In genomic region chr11:128552783-128553661, GRCh38 we compare ENCODE assay signal across 8 cellular contexts. TPM values are rescaled to one million over a fixed set of nuclear protein-coding genes. Genes with fewer than 3 reads are reported as not detected.
DNase-seq lines count a peak whose midpoint lies in the region; ATAC-seq, FAIRE-seq and TF ChIP-seq lines count a peak whose summit lies in the region.

No MANE protein-coding gene starts in this region.

- H3K36me3 Mint-ChIP-seq in IgD-negative memory B cell = peaks cover 1% of the 10 kb centered on the region

- H3K4ac ChIP-seq in mesenchymal stem cell (ENCODE audit: low read depth in 1 of 2, low read length in 2 of 2) = no peak overlapping the region

- H4K91ac ChIP-seq in mesenchymal stem cell (ENCODE audit: low read length) = no peak overlapping the region

- in situ Hi-C loops in GM13976 (cut with MboI; ENCODE audit: low sequenced_read_pairs, unreplicated experiment) = no loop called here
- in situ Hi-C loops in K562 (cut with MboI) = no loop called here

- TF ChIP-seq RAD21 in K562 (CRISPR knock-in tag; conservative IDR thresholded peaks at IDR 0.05 in 1 of 2, IDR thresholded peaks at IDR 0.05 in 1 of 2) = no peak

- no peak overlapping the region for H2BK15ac ChIP-seq in mesenchymal stem cell (ENCODE audit: low read depth, poor library complexity, severe bottlenecking)

- H3K23ac ChIP-seq in mesenchymal stem cell (ENCODE audit: low read length in 2 of 2) = no peak overlapping the region

- CTCF ChIA-PET in K562 (lab: Yijun Ruan, JAX; ENCODE audit: low intra/inter-chr PET ratio) = interaction anchor here (0.7 kb wide), 1 partner anchor 10 kb away, joined by 3 read pairs; no protein-coding TSS in a partner anchor

- peaks cover 2% of the 10 kb centered on the region for H3K27me3 Mint-ChIP-seq in IgD-negative memory B cell

- no peaks in the 10 kb centered on the region for H3K79me1 ChIP-seq in mesenchymal stem cell (replicated peaks; ENCODE audit: low read length, poor library complexity, severe bottlenecking)

- WGBS in K562 (ENCODE audit: insufficient coverage, low coverage, missing lambda C conversion rate) = 3% methylated on average over 12 of the region's 14 CpGs
- WGBS in mesenchymal stem cell = 74% methylated on average over 14 of the region's 14 CpGs

- FAIRE-seq in K562 (lab: Jason Lieb, UNC) (no peak), H54 (lab: Jason Lieb, UNC) (no peak)

- H2AK5ac ChIP-seq in mesenchymal stem cell (ENCODE audit: low read length, severe bottlenecking) = no peak overlapping the region

- no peak overlapping the region for H3K14ac ChIP-seq in mesenchymal stem cell (ENCODE audit: low read length in 2 of 2)

- H3K4me2 ChIP-seq in K562 (ENCODE audit: insufficient read depth, low read length) = no peak overlapping the region
- H3K4me2 ChIP-seq in mesenchymal stem cell (ENCODE audit: low read length, poor library complexity, severe bottlenecking) = no peak overlapping the region

- H3K4me1 ChIP-seq in K562 (replicated peaks in 1 of 2; ENCODE audit: control insufficient read depth in 2 of 2, insufficient read depth in 2 of 2, low read length in 2 of 2) = peaks cover 0 to 4% of the 10 kb centered on the region in 2 experiments; a peak in 3 of 5 replicates
- H3K4me1 ChIP-seq in mesenchymal stem cell (ENCODE audit: control insufficient read depth, insufficient read depth, low read depth, low read length) = peaks cover 5% of the 10 kb centered on the region

- H3K18ac ChIP-seq in mesenchymal stem cell (ENCODE audit: low read depth in 1 of 2, low read length in 2 of 2) = peak overlapping the region in 1 of 2 experiments; percentile 73

- DNase-seq in GM13976 (ENCODE audit: low spot score) = peak; percentile 78
- DNase-seq in K562 (ENCODE audit: extremely low read depth in 1 of 4, low spot score in 3 of 4) = no peak
- DNase-seq in mesenchymal stem cell = peak; percentile 91
- no peak for DNase-seq in EL
- no peak for DNase-seq in H54 (ENCODE audit: insufficient read length, low spot score)
- no peak for DNase-seq in 8988T

- no peaks in the 10 kb centered on the region for H3K79me2 ChIP-seq in K562 (ENCODE audit: control insufficient read depth, insufficient read depth, low read length)

- TF ChIP-seq POLR2A in K562 (conservative IDR thresholded peaks at IDR 0.05) (no peak), H54 (IDR thresholded peaks at IDR 0.05; ENCODE audit: low read depth, low read length) (no peak)

- H3K27ac ChIP-seq in K562 (ENCODE audit: extremely low read depth, low read depth, low read length) (no peak overlapping the region), mesenchymal stem cell (ENCODE audit: low read length, poor library complexity, severe bottlenecking) (no peak overlapping the region)

- no peak overlapping the region for H4K8ac ChIP-seq in mesenchymal stem cell (ENCODE audit: low read length)

- peak overlapping the region; percentile 54 to 92 (median 86) for H3K4me3 Mint-ChIP-seq in IgD-negative memory B cell

- no peak overlapping the region for H2AFZ ChIP-seq in K562 (ENCODE audit: low read depth, low read length)
- no peak overlapping the region for H2AFZ ChIP-seq in mesenchymal stem cell (ENCODE audit: low read depth, low read length)

- H3K27me3 ChIP-seq in K562 (ENCODE audit: control insufficient read depth in 2 of 2, insufficient read depth in 2 of 2, low read length in 2 of 2) = peaks cover 0 to 8% of the 10 kb centered on the region in 2 experiments; a peak in 2 of 5 replicates
- no peaks in the 10 kb centered on the region for H3K27me3 ChIP-seq in mesenchymal stem cell (ENCODE audit: control insufficient read depth in 1 of 2, insufficient read depth in 1 of 2, low read length in 2 of 2)

- H3K9me1 ChIP-seq in K562 (ENCODE audit: control insufficient read depth, insufficient read depth, low read length) = no peaks in the 10 kb centered on the region

- H3K4me3 ChIP-seq in K562 (no peak overlapping the region), mesenchymal stem cell (ENCODE audit: insufficient read depth in 1 of 2, low read depth in 1 of 2, low read length in 2 of 2) (no peak overlapping the region)

- peak overlapping the region in 1 of 2 experiments; percentile 31 for H2BK12ac ChIP-seq in mesenchymal stem cell (ENCODE audit: low read length in 2 of 2)

- no peak overlapping the region for H2BK120ac ChIP-seq in mesenchymal stem cell (ENCODE audit: low read depth, low read length)

- H2BK5ac ChIP-seq in mesenchymal stem cell (ENCODE audit: low read depth, low read length, poor library complexity, severe bottlenecking) = no peak overlapping the region

- no peaks in the 10 kb centered on the region for H3K9me3 Mint-ChIP-seq in IgD-negative memory B cell

- TF ChIP-seq CTCF in GM13976 (IDR thresholded peaks at IDR 0.05; ENCODE audit: borderline replicate concordance, control extremely low read depth, extremely low read depth, insufficient read depth, missing control alignments) = no peak
- no peak for TF ChIP-seq CTCF in K562 (IDR thresholded peaks at IDR 0.05 in 2 of 3, conservative IDR thresholded peaks at IDR 0.05 in 1 of 3; ENCODE audit: insufficient read depth in 2 of 3, low read depth in 1 of 3, low read length in 3 of 3)

- H3K9me3 ChIP-seq in K562 (replicated peaks; ENCODE audit: control insufficient read depth, insufficient read depth, low read depth, low read length) = no peaks in the 10 kb centered on the region
- no peaks in the 10 kb centered on the region for H3K9me3 ChIP-seq in mesenchymal stem cell (ENCODE audit: control insufficient read depth, low read length)

- no TSS peak for BruUV-seq in K562 (replicated peaks; lab: Mats Ljungman, UMichigan)

- H4K20me1 ChIP-seq in K562 (replicated peaks; ENCODE audit: control insufficient read depth, insufficient read depth, low read length) = no peaks in the 10 kb centered on the region

- H3K27ac Mint-ChIP-seq in IgD-negative memory B cell = peak overlapping the region; percentile 79 to 98 (median 95)

- POLR2A ChIA-PET in K562 (lab: Yijun Ruan, JAX) = interaction anchor here (0.7 kb wide), 2 partner anchors 8 to 10 kb away, joined by 3 read pairs; no protein-coding TSS in a partner anchor

- intact Hi-C loops in K562 (cut with micrococcal nuclease) = no loop called here

- peaks cover 38 to 50% (median 45%) of the 10 kb centered on the region in 3 donors for H3K4me1 Mint-ChIP-seq in IgD-negative memory B cell

- H3K9ac ChIP-seq in K562 (ENCODE audit: insufficient read depth in 1 of 2, low read depth in 2 of 2, low read length in 2 of 2) (no peak overlapping the region), mesenchymal stem cell (ENCODE audit: low read length) (no peak overlapping the region)

- TF ChIP-seq EP300 in K562 (IDR thresholded peaks at IDR 0.05; ENCODE audit: low read length) = no peak

- H3K36me3 ChIP-seq in K562 (ENCODE audit: control insufficient read depth, insufficient read depth, low read length) (no peaks in the 10 kb centered on the region), mesenchymal stem cell (ENCODE audit: control insufficient read depth in 1 of 2, insufficient read depth in 2 of 2, low read depth in 1 of 2, low read length in 2 of 2) (no peaks in the 10 kb centered on the region)

- ATAC-seq in GM21447 (IDR thresholded peaks at IDR 0.05; ENCODE audit: unreplicated experiment) (peak; percentile 49), K562 (no peak)

TF ChIP-seq in K562, 482 proteins besides CTCF, POLR2A, EP300 and RAD21 (continues in another document):
- TF ChIP-seq, protein P1, sequence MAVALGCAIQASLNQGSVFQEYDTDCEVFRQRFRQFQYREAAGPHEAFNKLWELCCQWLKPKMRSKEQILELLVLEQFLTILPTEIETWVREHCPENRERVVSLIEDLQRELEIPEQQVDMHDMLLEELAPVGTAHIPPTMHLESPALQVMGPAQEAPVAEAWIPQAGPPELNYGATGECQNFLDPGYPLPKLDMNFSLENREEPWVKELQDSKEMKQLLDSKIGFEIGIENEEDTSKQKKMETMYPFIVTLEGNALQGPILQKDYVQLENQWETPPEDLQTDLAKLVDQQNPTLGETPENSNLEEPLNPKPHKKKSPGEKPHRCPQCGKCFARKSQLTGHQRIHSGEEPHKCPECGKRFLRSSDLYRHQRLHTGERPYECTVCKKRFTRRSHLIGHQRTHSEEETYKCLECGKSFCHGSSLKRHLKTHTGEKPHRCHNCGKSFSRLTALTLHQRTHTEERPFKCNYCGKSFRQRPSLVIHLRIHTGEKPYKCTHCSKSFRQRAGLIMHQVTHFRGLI (CRISPR knock-in tag; IDR thresholded peaks at IDR 0.05) = 0 out of 2 replicates have a peak, but pooled peaks have one; percentile 27
- 0 out of 2 replicates have a peak, but pooled peaks have one; percentile 24 for TF ChIP-seq ZNF76 (CRISPR knock-in tag; IDR thresholded peaks at IDR 0.05; ENCODE audit: borderline replicate concordance)
- TF ChIP-seq CBFA2T3 (IDR thresholded peaks at IDR 0.05) = no peak

RNA-seq across cellular contexts. Expression of gene ETS1, which starts 34.3 kb away (rescaled TPM):
- polyA plus RNA-seq in IgD-negative memory B cell (192 TPM), K562 (2011; rRNA removed) (0.03 and 0.13 TPM in 2 replicates), K562 (2014; fragmentation: Illumina TruSeq; extraction: Trizol) (0.50 and 0.54 TPM in 2 replicates), K562 (2014; fragmentation: Nextera tagmentation; extraction: Ambion mirVana) (under 1 TPM; 0.04 to 0.11 TPM), K562 (2014; rRNA removed) (0.18 and 0.21 TPM in 2 replicates)
- total RNA-seq in K562 (2011; cell fraction: chromatin; rRNA removed; ENCODE audit: low replicate concordance) = not detected in 2 replicates
- not detected in 2 replicates for total RNA-seq in K562 (2011; cell fraction: nucleolus; rRNA removed)
- not detected in 2 replicates for total RNA-seq in K562 (2011; cell fraction: nucleoplasm; rRNA removed)
- total RNA-seq in K562 (2014; rRNA removed) (0.16 and 0.23 TPM in 2 replicates), K562 (2014; rRNA removed; fragmentation: Illumina TruSeq; extraction: Trizol) (0.33 and 0.38 TPM in 2 replicates), K562 (2015; rRNA removed; fragmentation: Illumina TruSeq; extraction: Trizol) (0.15 and 0.25 TPM in 2 replicates), K562 (2021) (1.4 and 1.6 TPM in 2 replicates)
- polyA plus RNA-seq in K562 (2011; cell fraction: cytosol; rRNA removed) = 0.16 TPM in 1 of 2 replicates, not detected in the other
- 0.03 and 0.06 TPM in 2 replicates for polyA plus RNA-seq in K562 (2011; cell fraction: nucleus; rRNA removed)
- polyA plus RNA-seq in K562 (2012) = 1.0 and 11.5 TPM in 2 replicates
- polyA minus RNA-seq in K562 (2011; rRNA and poly(A)+ RNA removed) = 0.14 TPM in 1 of 2 replicates, not detected in the other
- polyA minus RNA-seq in K562 (2011; cell fraction: cytosol; rRNA and poly(A)+ RNA removed) = not detected in 2 replicates
- polyA minus RNA-seq in K562 (2011; cell fraction: nucleus; rRNA and poly(A)+ RNA removed) = not detected in 2 replicates
- 28.1 TPM for polyA plus RNA-seq in mesenchymal stem cell (2013, experiment 1 of 2)
- 27.2 TPM for polyA plus RNA-seq in mesenchymal stem cell (2013, experiment 2 of 2)

Comparison
In these comparisons a context has a peak if more than half of its experiments do, and no peak if none do; other contexts are left out.
1. DNase-seq: peak in GM13976 (single experiment) and mesenchymal stem cell (single experiment); none in K562 (0 of 4), EL (single experiment), H54 (single experiment) and 8988T (single experiment).
2. RNA of gene ETS1, which starts 34.3 kb away (polyA plus RNA-seq): 192 TPM in IgD-negative memory B cell (single experiment); 0.03 to 11.5 TPM in K562; every median in the first group is over 10 times any median in the second.